Comparison of ENCODE assay signal across 1 cellular context in genomic region chr3:194134231-194134756, GRCh38.
TF ChIP-seq lines count a peak whose summit lies in the region.

No MANE protein-coding gene starts in this region.

TF ChIP-seq in H1, 55 proteins besides CTCF, POLR2A, EP300 and RAD21 (continued from another document):
- TF ChIP-seq RBBP5 (IDR thresholded peaks at IDR 0.05; ENCODE audit: borderline replicate concordance, low read depth, low read length) (peak; percentile 29; the same call in 1 of the 2 replicates), CBX5 (IDR thresholded peaks at IDR 0.05; ENCODE audit: low read depth, low read length) (no peak), PHF8 (conservative IDR thresholded peaks at IDR 0.05; ENCODE audit: low read depth, low read length) (peak; percentile 33; the same call in 1 of the 2 replicates), TAF1 (IDR thresholded peaks at IDR 0.05; ENCODE audit: low read depth, low read length) (0 out of 2 replicates have a peak, but pooled peaks have one; percentile 41), MAX (IDR thresholded peaks at IDR 0.05) (0 out of 2 replicates have a peak, but pooled peaks have one; percentile 25)
